In genomic region chr5:134227259-134227658, GRCh38 we compare ENCODE assay signal across 8 cellular contexts. TPM values are rescaled to one million over a fixed set of nuclear protein-coding genes. Genes with fewer than 3 reads are reported as not detected.
DNase-seq lines count a peak whose midpoint lies in the region; ATAC-seq and TF ChIP-seq lines count a peak whose summit lies in the region.

No MANE protein-coding gene starts in this region.

- H3K4me1 Mint-ChIP-seq in Caco-2 (ENCODE audit: low read depth, unreplicated experiment) = peaks cover 29% of the 10 kb centered on the region
- peaks cover 17% of the 10 kb centered on the region for H3K4me1 Mint-ChIP-seq in activated T-helper 17 cell treated with anti-CD3 and anti-CD28 coated beads, Interleukin-2, amount 50 U/mL, for 72 hours

- no peaks in the 10 kb centered on the region for H3K27me3 ChIP-seq in Caco-2 (replicated peaks; ENCODE audit: control insufficient read depth, insufficient read depth, low read length)
- no peaks in the 10 kb centered on the region for H3K27me3 ChIP-seq in right atrium auricular region
- no peaks in the 10 kb centered on the region for H3K27me3 ChIP-seq in prostate gland (replicated peaks; ENCODE audit: insufficient read depth)

- H3K4me1 ChIP-seq in Caco-2 (peaks cover 21% of the 10 kb centered on the region), right atrium auricular region (peaks cover 0 to 32% of the 10 kb centered on the region in 2 donors), prostate gland (replicated peaks) (peaks cover 2% of the 10 kb centered on the region)

- no peak for TF ChIP-seq POLR2A in prostate gland (IDR thresholded peaks at IDR 0.05)

- H3K4me3 Mint-ChIP-seq in Caco-2 (ENCODE audit: unreplicated experiment) = peak overlapping the region; percentile 81
- H3K4me3 Mint-ChIP-seq in activated T-helper 17 cell treated with anti-CD3 and anti-CD28 coated beads, Interleukin-2, amount 50 U/mL, for 72 hours = peak overlapping the region; percentile 87

- peak overlapping the region; percentile 99 for H3K27ac Mint-ChIP-seq in Caco-2 (ENCODE audit: unreplicated experiment)
- peak overlapping the region; percentile 98 for H3K27ac Mint-ChIP-seq in activated T-helper 17 cell treated with anti-CD3 and anti-CD28 coated beads, Interleukin-2, amount 50 U/mL, for 72 hours

- H3K36me3 Mint-ChIP-seq in Caco-2 (ENCODE audit: insufficient read depth, unreplicated experiment) = peaks cover 44% of the 10 kb centered on the region
- peaks cover 43% of the 10 kb centered on the region for H3K36me3 Mint-ChIP-seq in activated T-helper 17 cell treated with anti-CD3 and anti-CD28 coated beads, Interleukin-2, amount 50 U/mL, for 72 hours (ENCODE audit: low read depth)

- WGBS in prostate gland = 52% methylated on average over 5 of the region's 5 CpGs

- peak in 1 of 2 experiments; percentile 62 for DNase-seq in Caco-2
- peak; percentile 13 for DNase-seq in NCI-H1105 (lab: John Stamatoyannopoulos, UW)
- DNase-seq in right atrium auricular region (ENCODE audit: low spot score) = no peak
- DNase-seq in prostate gland (ENCODE audit: low spot score) = no peak

- H3K4me3 ChIP-seq in Caco-2 (ENCODE audit: low read depth, low read length) (peak overlapping the region; percentile 96), right atrium auricular region (peak overlapping the region; percentile 86 to 99), prostate gland (peak overlapping the region in 1 of 2 donors; percentile 85)

- intact Hi-C loops in Caco-2 (cut with micrococcal nuclease; ENCODE audit: unreplicated experiment) (loop anchor here (2.0 to 5.0 kb wide), 4 partner anchors 20 to 145 kb away; partner anchors contain the start of genes SKP1 and UBE2B), prostate gland (cut with DNase I) (loop anchor here (2.0 to 10.0 kb wide), 3 partner anchors 50 to 298 kb away; partner anchors contain the start of genes CDKL3, JADE2 and SKP1)

- no peaks in the 10 kb centered on the region for H3K27me3 Mint-ChIP-seq in Caco-2 (ENCODE audit: insufficient read depth, unreplicated experiment)
- H3K27me3 Mint-ChIP-seq in activated T-helper 17 cell treated with anti-CD3 and anti-CD28 coated beads, Interleukin-2, amount 50 U/mL, for 72 hours = no peaks in the 10 kb centered on the region

- H3K36me3 ChIP-seq in Caco-2 (ENCODE audit: control insufficient read depth, insufficient read depth, low read length) = no peaks in the 10 kb centered on the region
- H3K36me3 ChIP-seq in right atrium auricular region = no peaks in the 10 kb centered on the region
- H3K36me3 ChIP-seq in prostate gland = no peaks in the 10 kb centered on the region

- H3K9me3 ChIP-seq in Caco-2 (no peaks in the 10 kb centered on the region), right atrium auricular region (no peaks in the 10 kb centered on the region), prostate gland (no peaks in the 10 kb centered on the region)

- TF ChIP-seq CTCF in Caco-2 (IDR thresholded peaks at IDR 0.05; ENCODE audit: insufficient read depth in 1 of 2, low read depth in 1 of 2, low read length in 1 of 2, severe bottlenecking in 1 of 2, unreplicated experiment in 1 of 2) (no peak), right atrium auricular region (IDR thresholded peaks at IDR 0.05) (no peak), prostate gland (IDR thresholded peaks at IDR 0.05) (peak in 1 of 4 experiments; percentile 21)

- POLR2A ChIA-PET in Caco-2 (lab: Charles Lee) = interaction anchor here (1.3 to 3.1 kb wide), 4 partner anchors 15 to 62 kb away, joined by 3 to 32 read pairs (median 6); partner anchors contain the start of gene SKP1

- no TSS peak for BruUV-seq in Caco-2 (replicated peaks; lab: Mats Ljungman, UMichigan)

- CTCF ChIA-PET in Caco-2 (lab: Charles Lee) = interaction anchor here (1.1 to 1.9 kb wide), 2 partner anchors 28 to 62 kb away, joined by 3 to 14 read pairs; no protein-coding TSS in a partner anchor

- no peaks in the 10 kb centered on the region for H3K9me3 Mint-ChIP-seq in Caco-2 (ENCODE audit: unreplicated experiment)
- no peaks in the 10 kb centered on the region for H3K9me3 Mint-ChIP-seq in activated T-helper 17 cell treated with anti-CD3 and anti-CD28 coated beads, Interleukin-2, amount 50 U/mL, for 72 hours

- peak overlapping the region; percentile 99 to 100 for H3K27ac ChIP-seq in right atrium auricular region
- peak overlapping the region; percentile 99 to 100 for H3K27ac ChIP-seq in prostate gland

- no peak for ATAC-seq in activated T-helper 17 cell treated with anti-CD3 and anti-CD28 coated beads, Interleukin-2, amount 50 U/mL, for 72 hours (replicated peaks)
- ATAC-seq in GM21737 (IDR thresholded peaks at IDR 0.05; ENCODE audit: unreplicated experiment) (no peak), HG03460 (IDR thresholded peaks at IDR 0.05; ENCODE audit: unreplicated experiment) (no peak), HG03097 (IDR thresholded peaks at IDR 0.05; ENCODE audit: low FRiP score, unreplicated experiment) (no peak)

RNA-seq across cellular contexts. Expression of gene PPP2CA, which starts 1.4 kb away (rescaled TPM):
- total RNA-seq in Caco-2 (2022) (202 and 224 TPM in 2 replicates), right atrium auricular region (100 to 1,000 TPM; 137 to 147 TPM), prostate gland (100 to 1,000 TPM; 119 to 175 TPM)
- total RNA-seq in activated T-helper 17 cell treated with anti-CD3 and anti-CD28 coated beads, Interleukin-2, amount 50 U/mL, for 72 hours = 100 to 1,000 TPM; 101 to 164 TPM

RNA-seq across cellular contexts. Expression of gene SKP1, which starts 50.5 kb away (rescaled TPM):
- 351 and 365 TPM in 2 replicates for total RNA-seq in Caco-2 (2022)
- 100 to 1,000 TPM; 152 to 209 TPM for total RNA-seq in activated T-helper 17 cell treated with anti-CD3 and anti-CD28 coated beads, Interleukin-2, amount 50 U/mL, for 72 hours
- 100 to 1,000 TPM; 287 to 360 TPM for total RNA-seq in right atrium auricular region
- 100 to 1,000 TPM; 343 to 391 TPM for total RNA-seq in prostate gland
